17 cellular contexts compared by ENCODE assay signal in genomic region chr2:81077396-81077795, GRCh38.
DNase-seq lines count a peak whose midpoint lies in the region; ATAC-seq and TF ChIP-seq lines count a peak whose summit lies in the region.
"Had no signal": no experiment of that assay in that cellular context is flagged by ENCODE, and none has a peak within 500 bp of the region (broad histone marks: within the 10 kb centered on the region; RNA-seq: fewer than 3 reads in every experiment).

No MANE protein-coding gene starts in this region.

- H3K9me3 ChIP-seq in NT2/D1 (ENCODE audit: insufficient read depth, low read length) (no peaks in the 10 kb centered on the region), hepatocyte (ENCODE audit: low read depth) (no peaks in the 10 kb centered on the region), spleen (peaks cover 0 to 30% (median 15%) of the 10 kb centered on the region in 8 donors)
- no peaks in the 10 kb centered on the region for H3K9me3 ChIP-seq in CD8-positive, alpha-beta memory T cell (ENCODE audit: low read length)
- H3K9me3 ChIP-seq: BLaER1 treated with 17β-estradiol and CSF1 and Interleukin-3, amounts not matched to agents 10 nM and 100 nM had no signal

- no peak overlapping the region for H2AFZ ChIP-seq in GM23338
- no peak overlapping the region for H2AFZ ChIP-seq in hepatocyte

- ATAC-seq in GM23338, result peak; percentile 95

- WGBS in hepatocyte (ENCODE audit: low lambda C conversion rate, missing lambda C conversion rate), result 56% methylated on average over 5 of the region's 5 CpGs
- whole genome bisulfite sequencing in spleen, 5 donors, result 81 to 90% (median 84%) methylated on average over 5 of the region's 5 CpGs

- TF ChIP-seq CTCF in GM23338 (conservative IDR thresholded peaks at IDR 0.05; ENCODE audit: low read depth in 2 of 2) (no peak), hepatocyte (IDR thresholded peaks at IDR 0.05; ENCODE audit: poor library complexity) (no peak), nephron progenitor cell (IDR thresholded peaks at IDR 0.05) (no peak), spleen (IDR thresholded peaks at IDR 0.05 in 8 of 11, conservative IDR thresholded peaks at IDR 0.05 in 3 of 11) (no peak), endothelial cell (IDR thresholded peaks at IDR 0.05; ENCODE audit: unreplicated experiment) (no peak)

- H3K4me1 ChIP-seq in GM23338 (ENCODE audit: insufficient read depth) (peaks cover 38% of the 10 kb centered on the region), NT2/D1 (ENCODE audit: insufficient read depth, insufficient read length) (peaks cover 2% of the 10 kb centered on the region), hepatocyte (ENCODE audit: insufficient read depth) (no peaks in the 10 kb centered on the region), spleen (no peaks in the 10 kb centered on the region)
- no peaks in the 10 kb centered on the region for H3K4me1 ChIP-seq in CD8-positive, alpha-beta memory T cell (ENCODE audit: insufficient read depth, low read length)
- H3K4me1 ChIP-seq: BLaER1 treated with 17β-estradiol and CSF1 and Interleukin-3, amounts not matched to agents 10 nM and 100 nM had no signal

- no peaks in the 10 kb centered on the region for H3K27me3 Mint-ChIP-seq in GM23338 (ENCODE audit: insufficient read depth, low read depth, poor library complexity)
- no peaks in the 10 kb centered on the region for H3K27me3 Mint-ChIP-seq in nephron progenitor cell (ENCODE audit: low read depth, poor library complexity)
- H3K27me3 Mint-ChIP-seq in endothelial cell (ENCODE audit: unreplicated experiment), result peaks cover 1% of the 10 kb centered on the region
- H3K27me3 Mint-ChIP-seq in CD8-positive, alpha-beta memory T cell, result no peaks in the 10 kb centered on the region

- H3K4me1 Mint-ChIP-seq in GM23338 (peaks cover 43% of the 10 kb centered on the region), nephron progenitor cell (no peaks in the 10 kb centered on the region), endothelial cell (ENCODE audit: unreplicated experiment) (no peaks in the 10 kb centered on the region)
- H3K4me1 Mint-ChIP-seq in CD8-positive, alpha-beta memory T cell, result no peaks in the 10 kb centered on the region

- CTCF ChIA-PET in CD8-positive, alpha-beta memory T cell (lab: Charles Lee), result no interaction called here

- H4K20me1 ChIP-seq in GM23338 (replicated peaks; ENCODE audit: insufficient read depth), result no peaks in the 10 kb centered on the region
- H4K20me1 ChIP-seq in hepatocyte (ENCODE audit: insufficient read depth, poor library complexity, severe bottlenecking), result no peaks in the 10 kb centered on the region
- H4K20me1 ChIP-seq: BLaER1 treated with 17β-estradiol and CSF1 and Interleukin-3, amounts not matched to agents 10 nM and 100 nM had no signal

- H3K9me2 ChIP-seq in GM23338 (ENCODE audit: insufficient read depth), result no peaks in the 10 kb centered on the region
- H3K9me2 ChIP-seq in hepatocyte (replicated peaks; ENCODE audit: insufficient read depth), result no peaks in the 10 kb centered on the region

- H3K4me2 ChIP-seq in GM23338 (peak overlapping the region; percentile 53), hepatocyte (peak overlapping the region; percentile 28)
- H3K4me2 ChIP-seq: BLaER1 treated with 17β-estradiol and CSF1 and Interleukin-3, amounts not matched to agents 10 nM and 100 nM had no signal

- H3K36me3 ChIP-seq in GM23338 (ENCODE audit: insufficient read depth) (no peaks in the 10 kb centered on the region), NT2/D1 (ENCODE audit: insufficient read depth, insufficient read length, low read length) (no peaks in the 10 kb centered on the region), hepatocyte (replicated peaks; ENCODE audit: insufficient read depth, low read depth) (no peaks in the 10 kb centered on the region), spleen (no peaks in the 10 kb centered on the region)
- H3K36me3 ChIP-seq in CD8-positive, alpha-beta memory T cell (ENCODE audit: insufficient read depth, low read length), result no peaks in the 10 kb centered on the region
- H3K36me3 ChIP-seq: BLaER1 treated with 17β-estradiol and CSF1 and Interleukin-3, amounts not matched to agents 10 nM and 100 nM had no signal

- intact Hi-C loops in spleen (cut with DNase I; ENCODE audit: low total_unique reads), result no loop called here

- DNase-seq in GM23338 (ENCODE audit: low spot score) (peak; percentile 76), NT2/D1 (ENCODE audit: low read depth, low spot score) (peak; percentile 66), hepatocyte (ENCODE audit: low spot score) (no peak), nephron progenitor cell (no peak), spleen (no peak), endothelial cell (ENCODE audit: low spot score) (no peak)
- DNase-seq in CD8-positive, alpha-beta memory T cell, result no peak
- no peak for DNase-seq in stimulated activated naive CD4-positive, alpha-beta T cell (lab: John Stamatoyannopoulos, UW)
- DNase-seq: COR-L47, DMS153, EL, MV-4-11, NCI-H146, NCI-H2081 treated with DMSO at 0.1 percent for 48 hours, NCI-H526, SHP77 had no signal

- POLR2A ChIA-PET in CD8-positive, alpha-beta memory T cell (lab: Charles Lee), result no interaction called here

- H3K27ac ChIP-seq in GM23338 (ENCODE audit: low read depth), result peak overlapping the region; percentile 21; the same call in 1 of the 2 replicates
- no peak overlapping the region for H3K27ac ChIP-seq in hepatocyte
- no peak overlapping the region for H3K27ac ChIP-seq in spleen
- H3K27ac ChIP-seq in CD8-positive, alpha-beta memory T cell (ENCODE audit: low read depth, low read length), result no peak overlapping the region
- H3K27ac ChIP-seq: BLaER1 treated with 17β-estradiol and CSF1 and Interleukin-3, amounts not matched to agents 10 nM and 100 nM had no signal

- H3F3A ChIP-seq in GM23338 (replicated peaks; ENCODE audit: low read depth), result no peaks in the 10 kb centered on the region

- H3K36me3 Mint-ChIP-seq in GM23338 (ENCODE audit: low read depth) (no peaks in the 10 kb centered on the region), nephron progenitor cell (ENCODE audit: low read depth) (no peaks in the 10 kb centered on the region), endothelial cell (ENCODE audit: low read depth, unreplicated experiment) (no peaks in the 10 kb centered on the region)
- H3K36me3 Mint-ChIP-seq in CD8-positive, alpha-beta memory T cell, result no peaks in the 10 kb centered on the region

- H3K4me3 ChIP-seq in GM23338 (no peak overlapping the region), NT2/D1 (ENCODE audit: insufficient read length, low read depth) (no peak overlapping the region), hepatocyte (no peak overlapping the region), spleen (no peak overlapping the region)
- no peak overlapping the region for H3K4me3 ChIP-seq in CD8-positive, alpha-beta memory T cell (ENCODE audit: low read length)
- H3K4me3 ChIP-seq: BLaER1 treated with 17β-estradiol and CSF1 and Interleukin-3, amounts not matched to agents 10 nM and 100 nM had no signal

- no peaks in the 10 kb centered on the region; the same call in 2 of the 3 replicates for H3K9me3 Mint-ChIP-seq in GM23338
- peaks cover 16% of the 10 kb centered on the region for H3K9me3 Mint-ChIP-seq in nephron progenitor cell
- no peaks in the 10 kb centered on the region for H3K9me3 Mint-ChIP-seq in endothelial cell (ENCODE audit: unreplicated experiment)
- H3K9me3 Mint-ChIP-seq in CD8-positive, alpha-beta memory T cell, result peaks cover 4 to 50% (median 11%) of the 10 kb centered on the region in 5 donors

- no peak overlapping the region for H3K9ac ChIP-seq in NT2/D1 (ENCODE audit: insufficient read length, low read depth)
- H3K9ac ChIP-seq: BLaER1 treated with 17β-estradiol and CSF1 and Interleukin-3, amounts not matched to agents 10 nM and 100 nM had no signal

- H3K79me2 ChIP-seq in GM23338 (replicated peaks; ENCODE audit: insufficient read depth), result no peaks in the 10 kb centered on the region
- H3K79me2 ChIP-seq in hepatocyte, result no peaks in the 10 kb centered on the region

- H3K4me3 Mint-ChIP-seq in GM23338, result no peak overlapping the region
- H3K4me3 Mint-ChIP-seq in nephron progenitor cell, result no peak overlapping the region
- H3K4me3 Mint-ChIP-seq in endothelial cell (ENCODE audit: unreplicated experiment), result no peak overlapping the region
- H3K4me3 Mint-ChIP-seq in CD8-positive, alpha-beta memory T cell, result no peak overlapping the region

- H3K27me3 ChIP-seq in GM23338 (ENCODE audit: insufficient read depth) (no peaks in the 10 kb centered on the region), NT2/D1 (ENCODE audit: insufficient read depth, insufficient read length) (no peaks in the 10 kb centered on the region), hepatocyte (no peaks in the 10 kb centered on the region), spleen (replicated peaks in 1 of 7) (no peaks in the 10 kb centered on the region)
- no peaks in the 10 kb centered on the region for H3K27me3 ChIP-seq in CD8-positive, alpha-beta memory T cell (ENCODE audit: insufficient read depth, low read length, poor library complexity, severe bottlenecking)
- H3K27me3 ChIP-seq: BLaER1 treated with 17β-estradiol and CSF1 and Interleukin-3, amounts not matched to agents 10 nM and 100 nM had no signal

- H3K27ac Mint-ChIP-seq in GM23338 (peak overlapping the region; percentile 66), nephron progenitor cell (peak overlapping the region; percentile 55), endothelial cell (ENCODE audit: unreplicated experiment) (no peak overlapping the region)
- no peak overlapping the region for H3K27ac Mint-ChIP-seq in CD8-positive, alpha-beta memory T cell

- no peak for TF ChIP-seq POLR2A in spleen (IDR thresholded peaks at IDR 0.05)

TF ChIP-seq in GM23338, 12 proteins besides CTCF, POLR2A, EP300 and RAD21:
- TF ChIP-seq NANOG (IDR thresholded peaks at IDR 0.05; ENCODE audit: borderline replicate concordance), result 0 out of 2 replicates have a peak, but pooled peaks have one; percentile 14
- no peak for TF ChIP-seq EZH2phosphoT487 (IDR thresholded peaks at IDR 0.05; ENCODE audit: unreplicated experiment)
- no peak for TF ChIP-seq JUNB (IDR thresholded peaks at IDR 0.05; ENCODE audit: unreplicated experiment)

Comparison
In these comparisons a context has a peak if more than half of its experiments do, and no peak if none do; other contexts are left out.
1. DNase-seq: peak in GM23338 (single experiment) and NT2/D1 (single experiment); none in hepatocyte (single experiment), nephron progenitor cell (single experiment), spleen (single experiment), endothelial cell (single experiment), CD8-positive, alpha-beta memory T cell (0 of 5) and stimulated activated naive CD4-positive, alpha-beta T cell (0 of 6).
2. H3K27ac Mint-ChIP-seq: peak in GM23338 (single experiment) and nephron progenitor cell (single experiment); none in endothelial cell (single experiment) and CD8-positive, alpha-beta memory T cell (0 of 8).